In the genomic region with DNA sequence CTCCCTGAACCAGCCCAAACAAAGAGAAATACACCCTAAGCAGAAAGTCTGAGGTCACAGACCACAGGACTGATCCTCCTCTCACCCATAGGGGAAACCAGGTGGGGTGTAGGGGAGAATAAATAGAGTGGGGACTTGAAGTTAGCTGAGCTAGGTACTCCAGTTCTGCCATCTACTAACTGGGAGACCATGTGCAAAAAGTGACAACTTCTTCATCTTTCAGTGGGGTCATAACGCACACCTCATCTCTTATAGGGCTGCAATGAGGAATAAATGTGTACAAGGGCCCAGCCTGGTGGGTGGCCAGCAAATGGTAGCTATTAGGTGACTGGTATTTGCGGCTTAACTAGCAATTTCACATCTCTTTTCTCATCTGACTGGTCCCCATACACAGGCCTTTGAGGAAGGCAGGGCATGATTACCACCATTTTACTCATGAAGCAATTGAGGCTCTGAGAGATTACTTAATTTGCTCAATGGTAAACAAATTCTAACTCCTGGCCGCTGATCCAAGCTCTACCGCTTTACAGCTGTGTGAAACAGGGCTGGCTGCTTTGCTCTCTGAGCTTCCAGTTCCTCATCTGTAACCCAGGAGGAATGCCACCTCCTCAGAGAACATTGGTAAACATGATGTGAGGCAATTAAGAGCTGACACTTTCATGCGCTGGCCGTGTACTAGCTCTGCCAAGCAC, we compare ENCODE assay signal across 9 cellular contexts. TPM values are rescaled to one million over a fixed set of nuclear protein-coding genes. Genes with fewer than 3 reads are reported as not detected.
A peak's percentile ranks its signal among the peaks of the same experiment; 100 is the strongest.
DNase-seq lines count a peak whose midpoint lies in the region; ATAC-seq, FAIRE-seq and TF ChIP-seq lines count a peak whose summit lies in the region.
"Had no signal": no experiment of that assay in that cellular context is flagged by ENCODE, and none has a peak within 500 bp of the region (broad histone marks: within the 10 kb centered on the region; RNA-seq: fewer than 3 reads in every experiment).

No MANE protein-coding gene starts in this region.

- peak; percentile 58 for DNase-seq in GM12878 (ENCODE audit: low read depth, low spot score)
- no peak for DNase-seq in HK-2 (ENCODE audit: unreplicated experiment)
- no peak for DNase-seq in DMS53 (lab: John Stamatoyannopoulos, UW)

- H3K27me3 Mint-ChIP-seq in IgD-negative memory B cell, result peaks cover 1% of the 10 kb centered on the region

- 6% methylated on average over 6 of the region's 6 CpGs for WGBS in GM12878 (ENCODE audit: insufficient coverage, insufficient replicate concordance, low lambda C conversion rate, missing lambda C conversion rate)

- CTCF ChIA-PET in GM12878 (lab: Yijun Ruan, JAX), result interaction anchor here (0.6 to 18.4 kb wide), 7 partner anchors 15 to 946 kb away, joined by 3 to 177 read pairs (median 4); partner anchors contain the start of genes CASTOR1 and TBC1D10A

- H3K27ac Mint-ChIP-seq in IgD-negative memory B cell, result peak overlapping the region; percentile 74 to 96 (median 80)

- H3K27me3 ChIP-seq in GM12878 (replicated peaks in 1 of 2; ENCODE audit: control insufficient read depth in 2 of 2, insufficient read depth in 2 of 2, low read length in 1 of 2) (no peaks in the 10 kb centered on the region), muscle layer of colon (ENCODE audit: control insufficient read depth in 1 of 2, insufficient read depth in 2 of 2, low read length in 2 of 2) (no peaks in the 10 kb centered on the region)

- peak overlapping the region in 3 of 4 donors; percentile 68 to 86 (median 79) for H3K4me3 Mint-ChIP-seq in IgD-negative memory B cell

- TF ChIP-seq CTCF in GM12872 (IDR thresholded peaks at IDR 0.05; ENCODE audit: insufficient read depth, low read depth, low read length) (peak; percentile 12; the same call in 1 of the 3 replicates), GM12878 (IDR thresholded peaks at IDR 0.05 in 2 of 3, conservative IDR thresholded peaks at IDR 0.05 in 1 of 3; ENCODE audit: control insufficient read depth in 2 of 3, extremely low read depth in 1 of 3, insufficient read depth in 1 of 3, low read depth in 3 of 3, low read length in 3 of 3) (0 out of 6 replicates have a peak, but pooled peaks of 1 of the 3 experiments have one; percentile 1)

- H3K9me3 ChIP-seq in GM12878 (replicated peaks; ENCODE audit: control insufficient read depth, insufficient read depth, low read length), result no peaks in the 10 kb centered on the region
- H3K9me3 ChIP-seq in muscle layer of colon (ENCODE audit: low read length), result no peaks in the 10 kb centered on the region

- H3K36me3 ChIP-seq in GM12878 (ENCODE audit: control insufficient read depth in 2 of 2, insufficient read depth in 2 of 2, low read length in 1 of 2) (peaks cover 0 to under 1% of the 10 kb centered on the region in 2 experiments; a peak in 1 of 4 replicates), muscle layer of colon (ENCODE audit: insufficient read depth, low read length) (no peaks in the 10 kb centered on the region)

- no peaks in the 10 kb centered on the region for H3K9me3 Mint-ChIP-seq in IgD-negative memory B cell

- RAD21 ChIA-PET in GM12878 (lab: Charles Lee; ENCODE audit: unreplicated experiment), result interaction anchor here (0.6 to 8.2 kb wide), 9 partner anchors 15 to 115 kb away, joined by 3 to 88 read pairs (median 5); partner anchors contain the start of genes CASTOR1, CCDC157, RNF215 and SF3A1

- H2AFZ ChIP-seq in GM12878 (ENCODE audit: control insufficient read depth, low read depth, low read length), result no peak overlapping the region

- intact Hi-C loops in GM12878 (cut with micrococcal nuclease; ENCODE audit: unreplicated experiment), result loop anchor here (2.0 kb wide), 1 partner anchor 15 kb away; no protein-coding TSS in a partner anchor

- H3K4me3 ChIP-seq in GM12878, result 0 out of 2 replicates have a peak overlapping the region, but pooled peaks have one; percentile 7
- H3K4me3 ChIP-seq in muscle layer of colon (ENCODE audit: low read depth in 1 of 2, low read length in 2 of 2), result peak overlapping the region in 1 of 2 donors; percentile 6

- no peaks in the 10 kb centered on the region for H4K20me1 ChIP-seq in GM12878 (ENCODE audit: control insufficient read depth, insufficient read depth)

- peak overlapping the region; percentile 49; the same call in 1 of the 2 replicates for H3K9ac ChIP-seq in GM12878 (ENCODE audit: control insufficient read depth, insufficient read depth, low read length)
- peak overlapping the region; percentile 15 for H3K9ac ChIP-seq in muscle layer of colon (ENCODE audit: low read length)

- FAIRE-seq in GM12878 (lab: Jason Lieb, UNC), result no peak
- FAIRE-seq: keratinocyte had no signal

- BruUV-seq in GM12878 (replicated peaks; lab: Mats Ljungman, UMichigan), result no TSS peak

- no peaks in the 10 kb centered on the region for H3K36me3 Mint-ChIP-seq in IgD-negative memory B cell

- no peak; a peak in 1 of 4 replicates for TF ChIP-seq EP300 in GM12878 (IDR thresholded peaks at IDR 0.05; ENCODE audit: borderline replicate concordance in 1 of 2, control insufficient read depth in 1 of 2, low read depth in 2 of 2, low read length in 2 of 2)

- SMC1A ChIA-PET in GM12878 (lab: Charles Lee; ENCODE audit: uncharacterized antibody, unreplicated experiment), result interaction anchor here (0.6 to 9.7 kb wide), 12 partner anchors 9 to 112 kb away, joined by 3 to 92 read pairs (median 4); partner anchors contain the start of genes CASTOR1, CCDC157, RNF215 and SF3A1

- peak overlapping the region; percentile 89 for H3K4me2 ChIP-seq in GM12878 (ENCODE audit: control insufficient read depth, insufficient read depth)

- peaks cover 73 to 83% (median 73%) of the 10 kb centered on the region in 3 donors for H3K4me1 Mint-ChIP-seq in IgD-negative memory B cell

- POLR2A ChIA-PET in GM12878 (lab: Charles Lee), result interaction anchor here (0.5 to 16.1 kb wide), 10 partner anchors 11 to 114 kb away, joined by 3 to 198 read pairs (median 6); partner anchors contain the start of genes CCDC157, SF3A1 and TBC1D10A

- no peak for TF ChIP-seq RAD21 in GM12878 (IDR thresholded peaks at IDR 0.05; ENCODE audit: insufficient read depth, low read depth, low read length)

- peak; percentile 69 for ATAC-seq in GM12878
- no peak for ATAC-seq in GM18909 (IDR thresholded peaks at IDR 0.05; ENCODE audit: poor library complexity, unreplicated experiment)
- no peak for ATAC-seq in HG03095 (IDR thresholded peaks at IDR 0.05; ENCODE audit: unreplicated experiment)

- peak overlapping the region; percentile 87 for H3K27ac ChIP-seq in GM12878 (ENCODE audit: control insufficient read depth, insufficient read depth)
- H3K27ac ChIP-seq in muscle layer of colon (ENCODE audit: low read depth, low read length), result peak overlapping the region; percentile 81

- in situ Hi-C loops in GM12878 (cut with MboI), result no loop called here

- TF ChIP-seq POLR2A in GM12878 (IDR thresholded peaks at IDR 0.05; ENCODE audit: low read depth, low read length), result no peak

- peaks cover 78% of the 10 kb centered on the region for H3K79me2 ChIP-seq in GM12878 (ENCODE audit: control insufficient read depth, insufficient read depth, low read length)

- H3K4me1 ChIP-seq in GM12878 (ENCODE audit: control insufficient read depth, insufficient read depth, low read length) (peaks cover 97% of the 10 kb centered on the region), muscle layer of colon (ENCODE audit: insufficient read depth, low read length) (peaks cover 87% of the 10 kb centered on the region)

RNA-seq across cellular contexts. Expression of gene TBC1D10A, which starts 16.6 kb away (rescaled TPM):
- 44.0 TPM for polyA plus RNA-seq in IgD-negative memory B cell
- total RNA-seq in GM12878 (2013; cell fraction: nucleolus; rRNA removed), result 26.9 and 32.1 TPM in 2 replicates
- total RNA-seq in GM12878 (2014; rRNA removed), result 14.1 and 16.3 TPM in 2 replicates
- total RNA-seq in GM12878 (2014; rRNA removed; fragmentation: Illumina TruSeq; extraction: Trizol), result 8.5 and 8.6 TPM in 2 replicates
- 22.2 and 24.3 TPM in 2 replicates for total RNA-seq in GM12878 (2021)
- polyA plus RNA-seq in GM12878 (2011; ENCODE audit: low read depth), result 3.8 TPM
- 10.3 and 14.4 TPM in 2 replicates for polyA plus RNA-seq in GM12878 (2011; rRNA removed)
- 18.2 and 21.6 TPM in 2 replicates for polyA plus RNA-seq in GM12878 (2011; cell fraction: cytosol; rRNA removed)
- polyA plus RNA-seq in GM12878 (2011; cell fraction: nucleus; rRNA removed), result 63.9 and 67.2 TPM in 2 replicates
- polyA plus RNA-seq in GM12878 (2012), result 13.5 and 16.9 TPM in 2 replicates
- 2.0 and 7.9 TPM in 2 replicates for polyA plus RNA-seq in GM12878 (2014; fragmentation: Illumina TruSeq; extraction: Trizol)
- polyA plus RNA-seq in GM12878 (2014; fragmentation: Nextera tagmentation; extraction: Ambion mirVana), result under 1 TPM; 0.27 to 0.82 TPM
- 25.7 and 27.8 TPM in 2 replicates for polyA plus RNA-seq in GM12878 (2014; rRNA removed)
- 10 to 100 TPM; 17.4 to 20.8 TPM for polyA plus RNA-seq in GM12878 (2016; fragmentation: Nextera tagmentation; extraction: Ambion mirVana)
- polyA minus RNA-seq in GM12878 (2011; rRNA and poly(A)+ RNA removed), result 12.7 and 20.9 TPM in 2 replicates
- 5.5 and 7.1 TPM in 2 replicates for polyA minus RNA-seq in GM12878 (2011; cell fraction: cytosol; rRNA and poly(A)+ RNA removed)
- polyA minus RNA-seq in GM12878 (2011; cell fraction: nucleus; rRNA and poly(A)+ RNA removed), result 13.3 and 25.6 TPM in 2 replicates

RNA-seq across cellular contexts. Expression of gene CASTOR1, which starts 20.8 kb away (rescaled TPM):
- polyA plus RNA-seq in IgD-negative memory B cell (15.7 TPM), GM12878 (2011; rRNA removed) (0.65 and 1.6 TPM in 2 replicates), GM12878 (2014; fragmentation: Illumina TruSeq; extraction: Trizol) (0.25 and 1.9 TPM in 2 replicates), GM12878 (2014; fragmentation: Nextera tagmentation; extraction: Ambion mirVana) (1 to 10 TPM in 1 of 2 experiments, under 1 TPM in 1; 0.31 to 1.2 TPM), GM12878 (2014; rRNA removed) (5.5 and 6.3 TPM in 2 replicates), GM12878 (2016; fragmentation: Nextera tagmentation; extraction: Ambion mirVana) (1 to 10 TPM; 4.2 to 5.3 TPM)
- total RNA-seq in GM12878 (2013; cell fraction: nucleolus; rRNA removed), result 3.6 and 4.4 TPM in 2 replicates
- total RNA-seq in GM12878 (2014; rRNA removed) (5.3 and 5.9 TPM in 2 replicates), GM12878 (2014; rRNA removed; fragmentation: Illumina TruSeq; extraction: Trizol) (1.2 and 2.4 TPM in 2 replicates), GM12878 (2021) (6.0 and 9.1 TPM in 2 replicates)
- 1.9 TPM for polyA plus RNA-seq in GM12878 (2011; ENCODE audit: low read depth)
- 2.1 and 2.4 TPM in 2 replicates for polyA plus RNA-seq in GM12878 (2011; cell fraction: cytosol; rRNA removed)
- polyA plus RNA-seq in GM12878 (2011; cell fraction: nucleus; rRNA removed), result 8.4 and 11.5 TPM in 2 replicates
- polyA plus RNA-seq in GM12878 (2012), result 5.7 and 6.0 TPM in 2 replicates
- 1.6 and 2.1 TPM in 2 replicates for polyA minus RNA-seq in GM12878 (2011; rRNA and poly(A)+ RNA removed)
- not detected in 2 replicates for polyA minus RNA-seq in GM12878 (2011; cell fraction: cytosol; rRNA and poly(A)+ RNA removed)
- 5.4 and 7.1 TPM in 2 replicates for polyA minus RNA-seq in GM12878 (2011; cell fraction: nucleus; rRNA and poly(A)+ RNA removed)

RNA-seq across cellular contexts. Expression of gene OSM, which starts 43.5 kb away (rescaled TPM):
- polyA plus RNA-seq in IgD-negative memory B cell (0.79 TPM), GM12878 (2011; rRNA removed) (0.13 and 0.29 TPM in 2 replicates), GM12878 (2014; fragmentation: Illumina TruSeq; extraction: Trizol) (0.21 TPM in 1 of 2 replicates, not detected in the other), GM12878 (2014; fragmentation: Nextera tagmentation; extraction: Ambion mirVana) (under 1 TPM; 0.06 to 0.15 TPM), GM12878 (2014; rRNA removed) (0.79 TPM in 2 replicates), GM12878 (2016; fragmentation: Nextera tagmentation; extraction: Ambion mirVana) (1 to 10 TPM in 1 of 2 experiments, under 1 TPM in 1; 0.72 to 1.4 TPM)
- total RNA-seq in GM12878 (2013; cell fraction: nucleolus; rRNA removed), result 0.27 and 0.33 TPM in 2 replicates
- total RNA-seq in GM12878 (2014; rRNA removed) (0.93 and 1.4 TPM in 2 replicates), GM12878 (2014; rRNA removed; fragmentation: Illumina TruSeq; extraction: Trizol) (0.45 and 0.51 TPM in 2 replicates), GM12878 (2021) (1.1 and 1.2 TPM in 2 replicates)
- polyA plus RNA-seq in GM12878 (2011; ENCODE audit: low read depth), result 0.13 TPM
- 0.33 and 0.48 TPM in 2 replicates for polyA plus RNA-seq in GM12878 (2011; cell fraction: cytosol; rRNA removed)
- 0.41 and 1.0 TPM in 2 replicates for polyA plus RNA-seq in GM12878 (2011; cell fraction: nucleus; rRNA removed)
- polyA plus RNA-seq in GM12878 (2012), result 0.27 and 0.39 TPM in 2 replicates
- 0.67 TPM in 1 of 2 replicates, not detected in the other for polyA minus RNA-seq in GM12878 (2011; rRNA and poly(A)+ RNA removed)
- not detected in 2 replicates for polyA minus RNA-seq in GM12878 (2011; cell fraction: cytosol; rRNA and poly(A)+ RNA removed)
- polyA minus RNA-seq in GM12878 (2011; cell fraction: nucleus; rRNA and poly(A)+ RNA removed), result 0.97 and 1.2 TPM in 2 replicates
- polyA plus RNA-seq: keratinocyte had no signal

RNA-seq across cellular contexts. Expression of gene SF3A1, which starts 46.6 kb away (rescaled TPM):
- polyA plus RNA-seq in IgD-negative memory B cell (120 TPM), GM12878 (2011; rRNA removed) (7.8 and 28.1 TPM in 2 replicates), GM12878 (2014; fragmentation: Illumina TruSeq; extraction: Trizol) (44.7 and 78.9 TPM in 2 replicates), GM12878 (2014; fragmentation: Nextera tagmentation; extraction: Ambion mirVana) (10 to 100 TPM; 10.4 to 13.4 TPM), GM12878 (2014; rRNA removed) (35.8 and 63.6 TPM in 2 replicates), GM12878 (2016; fragmentation: Nextera tagmentation; extraction: Ambion mirVana) (100 to 1,000 TPM; 170 to 190 TPM)
- total RNA-seq in GM12878 (2013; cell fraction: nucleolus; rRNA removed), result 108 and 121 TPM in 2 replicates
- total RNA-seq in GM12878 (2014; rRNA removed) (47.1 and 56.1 TPM in 2 replicates), GM12878 (2014; rRNA removed; fragmentation: Illumina TruSeq; extraction: Trizol) (14.9 and 16.9 TPM in 2 replicates), GM12878 (2021) (222 and 239 TPM in 2 replicates)
- polyA plus RNA-seq in GM12878 (2011; ENCODE audit: low read depth), result 32.3 TPM
- 20.4 and 35.7 TPM in 2 replicates for polyA plus RNA-seq in GM12878 (2011; cell fraction: cytosol; rRNA removed)
- 51.1 and 94.1 TPM in 2 replicates for polyA plus RNA-seq in GM12878 (2011; cell fraction: nucleus; rRNA removed)
- 64.7 and 99.8 TPM in 2 replicates for polyA plus RNA-seq in GM12878 (2012)
- polyA minus RNA-seq in GM12878 (2011; rRNA and poly(A)+ RNA removed), result 50.6 and 52.5 TPM in 2 replicates
- polyA minus RNA-seq in GM12878 (2011; cell fraction: cytosol; rRNA and poly(A)+ RNA removed), result 50.0 and 80.6 TPM in 2 replicates
- 41.3 and 62.6 TPM in 2 replicates for polyA minus RNA-seq in GM12878 (2011; cell fraction: nucleus; rRNA and poly(A)+ RNA removed)

RNA-seq across cellular contexts. Expression of gene CCDC157, which starts 46.7 kb away (rescaled TPM):
- polyA plus RNA-seq in IgD-negative memory B cell (1.6 TPM), GM12878 (2011; rRNA removed) (0.40 and 1.0 TPM in 2 replicates), GM12878 (2014; fragmentation: Illumina TruSeq; extraction: Trizol) (0.08 and 0.81 TPM in 2 replicates), GM12878 (2014; fragmentation: Nextera tagmentation; extraction: Ambion mirVana) (under 1 TPM; 0.10 to 0.46 TPM), GM12878 (2014; rRNA removed) (2.0 and 2.8 TPM in 2 replicates), GM12878 (2016; fragmentation: Nextera tagmentation; extraction: Ambion mirVana) (1 to 10 TPM; 1.9 to 2.8 TPM)
- total RNA-seq in GM12878 (2013; cell fraction: nucleolus; rRNA removed), result 2.2 and 3.5 TPM in 2 replicates
- total RNA-seq in GM12878 (2014; rRNA removed) (2.0 and 2.7 TPM in 2 replicates), GM12878 (2014; rRNA removed; fragmentation: Illumina TruSeq; extraction: Trizol) (0.37 and 0.72 TPM in 2 replicates), GM12878 (2021) (1.4 and 1.5 TPM in 2 replicates)
- polyA plus RNA-seq in GM12878 (2011; ENCODE audit: low read depth), result 0.54 TPM
- 1.3 and 2.5 TPM in 2 replicates for polyA plus RNA-seq in GM12878 (2011; cell fraction: cytosol; rRNA removed)
- 3.6 and 4.0 TPM in 2 replicates for polyA plus RNA-seq in GM12878 (2011; cell fraction: nucleus; rRNA removed)
- polyA plus RNA-seq in GM12878 (2012), result 1.1 and 1.2 TPM in 2 replicates
- polyA minus RNA-seq in GM12878 (2011; rRNA and poly(A)+ RNA removed), result 0.93 and 1.0 TPM in 2 replicates
- polyA minus RNA-seq in GM12878 (2011; cell fraction: cytosol; rRNA and poly(A)+ RNA removed), result 1.7 TPM in 1 of 2 replicates, not detected in the other
- polyA minus RNA-seq in GM12878 (2011; cell fraction: nucleus; rRNA and poly(A)+ RNA removed), result 1.9 and 3.1 TPM in 2 replicates
